In genomic region chr22:24457894-24458293, GRCh38 we compare ENCODE assay signal across 28 cellular contexts. TPM values are rescaled to one million over a fixed set of nuclear protein-coding genes. Genes with fewer than 3 reads are reported as not detected.
DNase-seq lines count a peak whose midpoint lies in the region; ATAC-seq, FAIRE-seq and TF ChIP-seq lines count a peak whose summit lies in the region.
"Had no signal": no experiment of that assay in that cellular context is flagged by ENCODE, and none has a peak within 500 bp of the region (broad histone marks: within the 10 kb centered on the region; RNA-seq: fewer than 3 reads in every experiment).

No MANE protein-coding gene starts in this region.

- TF ChIP-seq CTCF in HEK293 (tag by site-specific recombination; IDR thresholded peaks at IDR 0.05), result no peak
- no peak for TF ChIP-seq CTCF in KMS-11 (conservative IDR thresholded peaks at IDR 0.05; ENCODE audit: low read depth, low read length)
- no peak for TF ChIP-seq CTCF in K562 (IDR thresholded peaks at IDR 0.05 in 2 of 3, conservative IDR thresholded peaks at IDR 0.05 in 1 of 3; ENCODE audit: insufficient read depth in 2 of 3, low read depth in 1 of 3, low read length in 3 of 3)
- no peak for TF ChIP-seq CTCF in nephron (IDR thresholded peaks at IDR 0.05; ENCODE audit: unreplicated experiment in 3 of 3)

- CTCF ChIA-PET in HEK293 (lab: Yijun Ruan, JAX) (no interaction called here), K562 (lab: Yijun Ruan, JAX; ENCODE audit: low intra/inter-chr PET ratio) (no interaction called here)

- peaks cover 8% of the 10 kb centered on the region for H3K27me3 Mint-ChIP-seq in nephron (ENCODE audit: low read depth)
- H3K27me3 Mint-ChIP-seq: CD4-positive, alpha-beta memory T cell; CD8-positive, alpha-beta memory T cell had no signal

- in situ Hi-C loops in K562 (cut with MboI), result no loop called here

- H3K4me1 Mint-ChIP-seq in nephron, result peaks cover 21% of the 10 kb centered on the region

- TF ChIP-seq EP300 in K562 (IDR thresholded peaks at IDR 0.05; ENCODE audit: low read length), result no peak

- H3K4me2 ChIP-seq in KMS-11, result peak overlapping the region; percentile 12; the same call in 1 of the 2 replicates
- no peak overlapping the region for H3K4me2 ChIP-seq in K562 (ENCODE audit: insufficient read depth, low read length)
- H3K4me2 ChIP-seq: BLaER1 had no signal

- no TSS peak for BruUV-seq in K562 (replicated peaks; lab: Mats Ljungman, UMichigan)

- POLR2A ChIA-PET in HEK293 (lab: Yijun Ruan, JAX), result no interaction called here
- POLR2A ChIA-PET in K562 (lab: Yijun Ruan, JAX), result no interaction called here

- H3K27ac Mint-ChIP-seq in nephron, result peak overlapping the region in 2 of 3 experiments; percentile 51 to 75
- H3K27ac Mint-ChIP-seq: CD4-positive, alpha-beta memory T cell; CD4-positive, CD25-positive, alpha-beta regulatory T cell had no signal

- H3K9me3 Mint-ChIP-seq in nephron, result no peaks in the 10 kb centered on the region
- H3K9me3 Mint-ChIP-seq: CD14-positive monocyte; CD4-positive, alpha-beta memory T cell; CD4-positive, CD25-positive, alpha-beta regulatory T cell; CD8-positive, alpha-beta memory T cell had no signal

- no peaks in the 10 kb centered on the region for H3K36me3 Mint-ChIP-seq in nephron (ENCODE audit: low read depth)
- H3K36me3 Mint-ChIP-seq: CD4-positive, alpha-beta memory T cell; CD8-positive, alpha-beta memory T cell had no signal

- intact Hi-C loops in K562 (cut with micrococcal nuclease), result no loop called here

- no peak for TF ChIP-seq POLR2A in K562 (conservative IDR thresholded peaks at IDR 0.05)

- H4K20me1 ChIP-seq in KMS-11 (ENCODE audit: insufficient read depth), result no peaks in the 10 kb centered on the region
- no peaks in the 10 kb centered on the region for H4K20me1 ChIP-seq in K562 (replicated peaks; ENCODE audit: control insufficient read depth, insufficient read depth, low read length)
- H4K20me1 ChIP-seq: BLaER1 had no signal

- FAIRE-seq in K562 (lab: Jason Lieb, UNC), result no peak
- FAIRE-seq: A204.1, G401.6, GM12891, GM19239 had no signal

- TF ChIP-seq RAD21 in K562 (CRISPR knock-in tag; conservative IDR thresholded peaks at IDR 0.05 in 1 of 2, IDR thresholded peaks at IDR 0.05 in 1 of 2), result no peak

- H3K27ac ChIP-seq in HEK293 (ENCODE audit: extremely low read depth, low read depth, low read length) (no peak overlapping the region), KMS-11 (no peak overlapping the region), K562 (ENCODE audit: extremely low read depth, low read depth, low read length) (no peak overlapping the region)
- H3K27ac ChIP-seq: BLaER1 had no signal

- H3K36me3 ChIP-seq in HEK293 (ENCODE audit: control insufficient read depth in 2 of 2, insufficient read depth in 1 of 2, low read length in 2 of 2) (no peaks in the 10 kb centered on the region), KMS-11 (ENCODE audit: insufficient read depth) (no peaks in the 10 kb centered on the region), K562 (ENCODE audit: control insufficient read depth, insufficient read depth, low read length) (no peaks in the 10 kb centered on the region)
- H3K36me3 ChIP-seq: BE2C, BLaER1 had no signal

- WGBS in K562 (ENCODE audit: insufficient coverage, low coverage, missing lambda C conversion rate), result 0% methylated on average over 1 of the region's 3 CpGs

- no peak overlapping the region for H3K4me3 ChIP-seq in HEK293 (ENCODE audit: low read depth, low read length)
- H3K4me3 ChIP-seq in KMS-11 (IDR thresholded peaks at IDR 0.05; ENCODE audit: insufficient read depth, low read depth, low read length), result no peak overlapping the region
- H3K4me3 ChIP-seq in K562, result no peak overlapping the region
- H3K4me3 ChIP-seq: BLaER1 had no signal

- H3K9ac ChIP-seq in KMS-11, result no peak overlapping the region
- H3K9ac ChIP-seq in K562 (ENCODE audit: insufficient read depth in 1 of 2, low read depth in 2 of 2, low read length in 2 of 2), result no peak overlapping the region
- H3K9ac ChIP-seq: BLaER1 had no signal

- H3K9me3 ChIP-seq in HEK293 (ENCODE audit: control insufficient read depth, insufficient read depth, low read depth, low read length) (no peaks in the 10 kb centered on the region), K562 (replicated peaks; ENCODE audit: control insufficient read depth, insufficient read depth, low read depth, low read length) (no peaks in the 10 kb centered on the region)
- H3K9me3 ChIP-seq: BE2C, BLaER1 had no signal

- H3K4me1 ChIP-seq in HEK293 (ENCODE audit: control insufficient read depth, insufficient read depth, low read length) (peaks cover 3% of the 10 kb centered on the region; the same call in 1 of the 2 replicates), KMS-11 (ENCODE audit: low read depth, poor library complexity, severe bottlenecking) (peaks cover 46% of the 10 kb centered on the region), K562 (replicated peaks in 1 of 2; ENCODE audit: control insufficient read depth in 2 of 2, insufficient read depth in 2 of 2, low read length in 2 of 2) (peaks cover 0 to 23% of the 10 kb centered on the region in 2 experiments; a peak in 4 of 5 replicates)
- H3K4me1 ChIP-seq: BLaER1 had no signal

- DNase-seq in K562 (ENCODE audit: extremely low read depth in 1 of 4, low spot score in 3 of 4) (no peak), activated gamma-delta T cell (lab: John Stamatoyannopoulos, UW) (no peak), kidney tubule cell (ENCODE audit: low spot score) (no peak), DMS79 treated with DMSO at 0.1 percent for 48 hours (lab: John Stamatoyannopoulos, UW) (no peak)
- DNase-seq: 8988T; ACHN; BE2C; C1 segment of cervical spinal cord; CD4-positive, alpha-beta memory T cell; CD4-positive, CD25-positive, alpha-beta regulatory T cell; CD8-positive, alpha-beta memory T cell; COR-L47; DMS 273 treated with DMSO at 0.1 percent for 48 hours; DMS153; DMS53; DMS79; GF-D8 had no signal

- ATAC-seq in K562, result no peak
- ATAC-seq in GM21526 (IDR thresholded peaks at IDR 0.05; ENCODE audit: low FRiP score, unreplicated experiment), result no peak

- no peaks in the 10 kb centered on the region for H3K9me1 ChIP-seq in K562 (ENCODE audit: control insufficient read depth, insufficient read depth, low read length)

- H3K27me3 ChIP-seq in KMS-11 (ENCODE audit: insufficient read depth, low read depth) (no peaks in the 10 kb centered on the region), K562 (ENCODE audit: control insufficient read depth in 2 of 2, insufficient read depth in 2 of 2, low read length in 2 of 2) (no peaks in the 10 kb centered on the region)
- H3K27me3 ChIP-seq: BE2C, BLaER1 had no signal

- H3K79me2 ChIP-seq in KMS-11 (ENCODE audit: insufficient read depth, low read depth) (no peaks in the 10 kb centered on the region), K562 (ENCODE audit: control insufficient read depth, insufficient read depth, low read length) (no peaks in the 10 kb centered on the region)

- H2AFZ ChIP-seq in KMS-11 (ENCODE audit: low read depth), result no peak overlapping the region
- no peak overlapping the region for H2AFZ ChIP-seq in K562 (ENCODE audit: low read depth, low read length)

- no peak overlapping the region for H3K4me3 Mint-ChIP-seq in nephron
- H3K4me3 Mint-ChIP-seq: CD14-positive monocyte; CD4-positive, alpha-beta memory T cell; CD8-positive, alpha-beta memory T cell had no signal

TF ChIP-seq in HEK293, 187 proteins besides CTCF, POLR2A, EP300 and RAD21 (continues in another document):
- TF ChIP-seq ZNF121 (tag by site-specific recombination; IDR thresholded peaks at IDR 0.05), result peak; percentile 57; the same call in 1 of the 2 replicates

TF ChIP-seq in K562, 482 proteins besides CTCF, POLR2A, EP300 and RAD21 (continues in another document):
- TF ChIP-seq ZNF121 (CRISPR knock-in tag; conservative IDR thresholded peaks at IDR 0.05), result 0 out of 2 replicates have a peak, but pooled peaks have one; percentile 8
- peak; percentile 6 for TF ChIP-seq RBM25 (IDR thresholded peaks at IDR 0.05; ENCODE audit: low read depth, low read length, severe bottlenecking)

RNA-seq across cellular contexts. Expression of gene ADORA2A, which starts 30.5 kb away (rescaled TPM):
- 4.8 and 9.2 TPM in 2 replicates for total RNA-seq in K562 (2011; cell fraction: chromatin; rRNA removed; ENCODE audit: low replicate concordance)
- total RNA-seq in K562 (2011; cell fraction: nucleolus; rRNA removed), result 3.6 and 5.2 TPM in 2 replicates
- total RNA-seq in K562 (2011; cell fraction: nucleoplasm; rRNA removed), result 5.9 and 6.1 TPM in 2 replicates
- 0.61 and 2.1 TPM in 2 replicates for total RNA-seq in K562 (2014; rRNA removed)
- total RNA-seq in K562 (2014; rRNA removed; fragmentation: Illumina TruSeq; extraction: Trizol), result 0.15 and 0.29 TPM in 2 replicates
- total RNA-seq in K562 (2015; rRNA removed; fragmentation: Illumina TruSeq; extraction: Trizol), result 0.53 and 0.80 TPM in 2 replicates
- 0.66 and 0.98 TPM in 2 replicates for total RNA-seq in K562 (2021)
- 0.49 and 1.2 TPM in 2 replicates for polyA plus RNA-seq in K562 (2011; rRNA removed)
- 2.1 and 2.8 TPM in 2 replicates for polyA plus RNA-seq in K562 (2011; cell fraction: cytosol; rRNA removed)
- polyA plus RNA-seq in K562 (2011; cell fraction: nucleus; rRNA removed), result 3.2 and 3.4 TPM in 2 replicates
- 0.90 and 2.1 TPM in 2 replicates for polyA plus RNA-seq in K562 (2012)
- polyA plus RNA-seq in K562 (2014; fragmentation: Illumina TruSeq; extraction: Trizol), result 0.58 and 0.65 TPM in 2 replicates
- not detected for polyA plus RNA-seq in K562 (2014; fragmentation: Nextera tagmentation; extraction: Ambion mirVana)
- 0.54 and 1.2 TPM in 2 replicates for polyA plus RNA-seq in K562 (2014; rRNA removed)
- 1.3 and 2.9 TPM in 2 replicates for polyA minus RNA-seq in K562 (2011; rRNA and poly(A)+ RNA removed)
- 2.2 TPM in 1 of 2 replicates, not detected in the other for polyA minus RNA-seq in K562 (2011; cell fraction: cytosol; rRNA and poly(A)+ RNA removed)
- 1.5 and 3.7 TPM in 2 replicates for polyA minus RNA-seq in K562 (2011; cell fraction: nucleus; rRNA and poly(A)+ RNA removed)

RNA-seq across cellular contexts. Expression of gene UPB1, which starts 37.2 kb away (rescaled TPM):
- total RNA-seq in K562 (2011; cell fraction: chromatin; rRNA removed; ENCODE audit: low replicate concordance), result 0.16 TPM in 1 of 2 replicates, not detected in the other
- total RNA-seq in K562 (2011; cell fraction: nucleolus; rRNA removed), result not detected in 2 replicates
- total RNA-seq in K562 (2011; cell fraction: nucleoplasm; rRNA removed), result not detected in 2 replicates
- total RNA-seq in K562 (2014; rRNA removed), result 0.69 TPM in 1 of 2 replicates, not detected in the other
- not detected in 2 replicates for total RNA-seq in K562 (2014; rRNA removed; fragmentation: Illumina TruSeq; extraction: Trizol)
- 0.11 TPM in 1 of 2 replicates, not detected in the other for total RNA-seq in K562 (2015; rRNA removed; fragmentation: Illumina TruSeq; extraction: Trizol)
- 0.07 TPM in 1 of 2 replicates, not detected in the other for total RNA-seq in K562 (2021)
- polyA plus RNA-seq in K562 (2011; rRNA removed), result 0.04 TPM in 1 of 2 replicates, not detected in the other
- not detected in 2 replicates for polyA plus RNA-seq in K562 (2011; cell fraction: cytosol; rRNA removed)
- polyA plus RNA-seq in K562 (2011; cell fraction: nucleus; rRNA removed), result 0.06 TPM in 1 of 2 replicates, not detected in the other
- polyA plus RNA-seq in K562 (2012), result 0.08 and 0.21 TPM in 2 replicates
- not detected in 2 replicates for polyA plus RNA-seq in K562 (2014; fragmentation: Illumina TruSeq; extraction: Trizol)
- polyA plus RNA-seq in K562 (2014; fragmentation: Nextera tagmentation; extraction: Ambion mirVana), result under 1 TPM in 1 of 2 experiments, not detected in 1; 0.06 TPM
- polyA plus RNA-seq in K562 (2014; rRNA removed), result not detected in 2 replicates
- not detected in 2 replicates for polyA minus RNA-seq in K562 (2011; rRNA and poly(A)+ RNA removed)
- polyA minus RNA-seq in K562 (2011; cell fraction: cytosol; rRNA and poly(A)+ RNA removed), result not detected in 2 replicates
- polyA minus RNA-seq in K562 (2011; cell fraction: nucleus; rRNA and poly(A)+ RNA removed), result not detected in 2 replicates
- total RNA-seq: CD8-positive, alpha-beta memory T cell had no signal
- polyA plus RNA-seq: AG04450; CD4-positive, alpha-beta memory T cell; CD4-positive, CD25-positive, alpha-beta regulatory T cell had no signal

Comparison
In these comparisons a context has a peak if more than half of its experiments do, and no peak if none do; other contexts are left out.
1. Of the 44 proteins assayed by ChIP-seq in both K562 and HEK293: peak only in K562: none; only in HEK293: none; in both: ZNF121; in neither: 43.